In the genomic region with DNA sequence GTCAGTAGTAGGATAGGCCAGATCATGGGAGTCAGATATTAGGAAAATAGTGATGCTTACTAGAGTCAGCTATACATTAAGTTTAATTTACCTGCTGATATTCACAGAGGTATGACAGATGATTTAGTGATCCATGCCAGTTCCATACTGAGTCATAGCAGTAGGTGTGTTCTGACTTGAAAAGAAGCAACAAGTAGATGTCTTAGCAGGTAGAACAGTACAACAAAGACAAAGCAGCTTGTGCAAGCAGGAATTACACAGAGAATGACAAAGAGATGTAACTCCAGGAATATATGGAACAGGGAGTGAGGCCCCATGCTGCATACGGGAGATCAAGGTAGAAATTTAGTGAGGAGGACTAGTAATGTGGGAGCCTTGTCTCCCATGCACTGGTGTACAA, we compare ENCODE assay signal across 30 cellular contexts.
"Had no signal": no experiment of that assay in that cellular context is flagged by ENCODE, and none has a peak within 500 bp of the region (broad histone marks: within the 10 kb centered on the region; RNA-seq: fewer than 3 reads in every experiment).

No MANE protein-coding gene starts in this region.

- H3K36me3 ChIP-seq: adrenal gland, left ventricle myocardium inferior, transverse colon had no signal

- H3K27me3 ChIP-seq: adrenal gland, body of pancreas, dorsolateral prefrontal cortex, testis, transverse colon had no signal

- H3K9me3 ChIP-seq: body of pancreas, mucosa of descending colon, testis, transverse colon had no signal

- H3K27ac ChIP-seq: adrenal gland, body of pancreas, coronary artery, dorsolateral prefrontal cortex, left ventricle myocardium inferior, testis, transverse colon, VCaP had no signal

- FAIRE-seq: frontal cortex, islet of Langerhans, TTC549 had no signal

- H3K4me3 Mint-ChIP-seq: activated CD4-positive, alpha-beta memory T cell treated with anti-CD3 and anti-CD28 coated beads for 36 hours; activated naive CD4-positive, alpha-beta T cell treated with anti-CD3 and anti-CD28 coated beads for 36 hours; activated naive CD8-positive, alpha-beta T cell treated with anti-CD3 and anti-CD28 coated beads for 36 hours; activated T-helper 1 cell treated with anti-CD3 and anti-CD28 coated beads, Interleukin-12 subunit alpha, Interleukin-12 subunit beta, Interleukin-2, Interleukin-4 antibody, amounts not matched to agents 30 ng/mL and 10 ng/mL and 1 ng/mL, durations not matched to agents 14 hours and 24 hours and 36 hours; natural killer cell treated with Interleukin-12 subunit alpha and Interleukin-12 subunit beta and Interleukin-15 and Interleukin-18, amount 100 ng/mL, for 72 hours; T-helper 1 cell treated with Interleukin-12 subunit alpha and Interleukin-12 subunit beta and Interleukin-4 antibody, amounts not matched to agents 30 μg/mL and 1 μg/mL, for 36 hours had no signal

- DNase-seq: activated CD4-positive, alpha-beta memory T cell treated with anti-CD3 and anti-CD28 coated beads for 36 hours; activated CD4-positive, alpha-beta T cell treated with anti-CD3 and anti-CD28 coated beads for 4 hours; activated CD8-positive, alpha-beta memory T cell treated with anti-CD3 and anti-CD28 coated beads, Interleukin-2, amount 50 U/mL, for 4 hours; activated effector memory CD4-positive, alpha-beta T cell treated with anti-CD3 and anti-CD28 coated beads, Interleukin-2, amount 50 U/mL, for 16 hours; activated naive CD4-positive, alpha-beta T cell treated with anti-CD3 and anti-CD28 coated beads for 36 hours; activated naive CD8-positive, alpha-beta T cell treated with anti-CD3 and anti-CD28 coated beads for 36 hours; activated T-cell treated with anti-CD3 and anti-CD28 coated beads, Interleukin-2, amount 50 U/mL, for 1 hour; adrenal gland; aorta; body of pancreas; dorsolateral prefrontal cortex; effector memory CD4-positive, alpha-beta T cell; left ventricle myocardium inferior; mucosa of descending colon; right cardiac atrium; stimulated activated CD4-positive, alpha-beta T cell treated with anti-CD3 and anti-CD28 coated beads, Interleukin-15, amount 100 ng/mL, for 24 hours; stimulated activated CD4-positive, alpha-beta T cell treated with anti-CD3 and anti-CD28 coated beads, Interleukin-2, amount 100 ng/mL, for 24 hours; stimulated activated naive CD8-positive, alpha-beta T cell treated with anti-CD3 and anti-CD28 coated beads, Interleukin-15, Interleukin-2, amounts not matched to agents 100 U/mL and 50 U/mL, for 24 hours; T-helper 9 cell; testis; transverse colon had no signal

- H3K9me3 Mint-ChIP-seq: activated T-helper 1 cell treated with anti-CD3 and anti-CD28 coated beads, Interleukin-12 subunit alpha, Interleukin-12 subunit beta, Interleukin-2, Interleukin-4 antibody, amounts not matched to agents 30 ng/mL and 10 ng/mL and 1 ng/mL, durations not matched to agents 14 hours and 24 hours and 36 hours; T-helper 1 cell treated with Interleukin-12 subunit alpha and Interleukin-12 subunit beta and Interleukin-4 antibody, amounts not matched to agents 30 μg/mL and 1 μg/mL, for 36 hours had no signal

- H3K27me3 Mint-ChIP-seq: activated CD4-positive, alpha-beta memory T cell treated with anti-CD3 and anti-CD28 coated beads for 36 hours; activated naive CD8-positive, alpha-beta T cell treated with anti-CD3 and anti-CD28 coated beads for 36 hours; natural killer cell treated with Interleukin-12 subunit alpha and Interleukin-12 subunit beta and Interleukin-15 and Interleukin-18, amount 100 ng/mL, for 72 hours had no signal

- H3K4me1 ChIP-seq: adrenal gland, body of pancreas, left ventricle myocardium inferior, testis, transverse colon had no signal

- H3K4me1 Mint-ChIP-seq: activated naive CD8-positive, alpha-beta T cell treated with anti-CD3 and anti-CD28 coated beads for 36 hours had no signal

- H3K4me3 ChIP-seq: adrenal gland, body of pancreas, coronary artery, dorsolateral prefrontal cortex, left ventricle myocardium inferior, lung, mucosa of descending colon, testis, transverse colon had no signal

- ATAC-seq: body of pancreas; mucosa of descending colon; natural killer cell treated with Interleukin-12 subunit alpha and Interleukin-12 subunit beta and Interleukin-15 and Interleukin-18, amount 100 ng/mL, for 72 hours; right cardiac atrium; stimulated activated naive CD8-positive, alpha-beta T cell treated with anti-CD3 and anti-CD28 coated beads, Interleukin-15, Interleukin-2, amounts not matched to agents 100 U/mL and 50 U/mL, for 24 hours had no signal

- H3K27ac Mint-ChIP-seq: activated CD4-positive, alpha-beta memory T cell treated with anti-CD3 and anti-CD28 coated beads for 36 hours; activated naive CD4-positive, alpha-beta T cell treated with anti-CD3 and anti-CD28 coated beads for 36 hours; activated naive CD8-positive, alpha-beta T cell treated with anti-CD3 and anti-CD28 coated beads for 36 hours; activated T-helper 1 cell treated with anti-CD3 and anti-CD28 coated beads, Interleukin-12 subunit alpha, Interleukin-12 subunit beta, Interleukin-2, Interleukin-4 antibody, amounts not matched to agents 30 ng/mL and 10 ng/mL and 1 ng/mL, durations not matched to agents 14 hours and 24 hours and 36 hours; natural killer cell treated with Interleukin-12 subunit alpha and Interleukin-12 subunit beta and Interleukin-15 and Interleukin-18, amount 100 ng/mL, for 72 hours; T-helper 1 cell treated with Interleukin-12 subunit alpha and Interleukin-12 subunit beta and Interleukin-4 antibody, amounts not matched to agents 30 μg/mL and 1 μg/mL, for 36 hours had no signal

- H3K36me3 Mint-ChIP-seq: activated CD4-positive, alpha-beta memory T cell treated with anti-CD3 and anti-CD28 coated beads for 36 hours; activated naive CD8-positive, alpha-beta T cell treated with anti-CD3 and anti-CD28 coated beads for 36 hours; natural killer cell treated with Interleukin-12 subunit alpha and Interleukin-12 subunit beta and Interleukin-15 and Interleukin-18, amount 100 ng/mL, for 72 hours had no signal
